ENCODE assay signal across 17 cellular contexts in the genomic region with DNA sequence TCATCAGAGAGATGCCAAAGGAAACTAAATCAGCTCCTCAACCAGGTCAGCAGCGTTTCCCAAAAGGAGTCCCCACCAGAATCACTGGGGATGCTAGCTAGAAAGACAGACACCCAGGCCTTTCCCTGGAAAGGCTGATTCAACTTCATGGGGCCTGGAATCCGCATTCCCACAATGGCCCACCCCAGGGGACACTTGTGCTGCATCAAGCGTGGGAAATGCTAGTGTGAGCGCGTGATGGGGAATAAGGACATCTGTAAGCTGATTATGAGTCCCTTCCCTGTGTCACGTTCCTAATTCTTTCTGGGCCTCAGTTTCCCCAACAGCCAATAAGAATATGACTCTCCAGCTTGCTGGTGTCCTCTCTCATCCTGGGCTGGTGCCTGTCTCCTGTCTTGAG. TPM values are rescaled to one million over a fixed set of nuclear protein-coding genes. Genes with fewer than 3 reads are reported as not detected.
A peak's percentile ranks its signal among the peaks of the same experiment; 100 is the strongest.
DNase-seq lines count a peak whose midpoint lies in the region; ATAC-seq, FAIRE-seq and TF ChIP-seq lines count a peak whose summit lies in the region.
"Had no signal": no experiment of that assay in that cellular context is flagged by ENCODE, and none has a peak within 500 bp of the region (broad histone marks: within the 10 kb centered on the region; RNA-seq: fewer than 3 reads in every experiment).

No MANE protein-coding gene starts in this region.

- H4K5ac ChIP-seq in H1 (ENCODE audit: insufficient read length, low read depth, low read length) = no peak overlapping the region

- no peak overlapping the region for H2BK15ac ChIP-seq in H1 (ENCODE audit: low read length)

- TF ChIP-seq RAD21 in H1 (IDR thresholded peaks at IDR 0.05 in 1 of 2, conservative IDR thresholded peaks at IDR 0.05 in 1 of 2; ENCODE audit: low read depth in 2 of 2, low read length in 2 of 2) = no peak

- H2BK5ac ChIP-seq in H1 (ENCODE audit: low read depth, low read length) = no peak overlapping the region

- 17% methylated on average over 6 of the region's 6 CpGs; no CpG with 5 or more reads in 1 of the 2 experiments for WGBS in H1 (ENCODE audit: extremely low coverage in 1 of 2, insufficient coverage in 1 of 2, insufficient read length in 1 of 2, insufficient replicate concordance in 2 of 2, low coverage in 1 of 2, low lambda C conversion rate in 2 of 2, missing lambda C conversion rate in 1 of 2), 2 experiments
- 54% methylated on average over 6 of the region's 6 CpGs for WGBS in smooth muscle cell (ENCODE audit: low lambda C conversion rate)

- no peak for TF ChIP-seq CTCF in OCI-LY3 (IDR thresholded peaks at IDR 0.05; ENCODE audit: low read depth, low read length)
- no peak for TF ChIP-seq CTCF in H1 (IDR thresholded peaks at IDR 0.05; ENCODE audit: control extremely low read depth in 1 of 3, insufficient read depth in 1 of 3, low read depth in 1 of 3, low read length in 3 of 3)
- no peak for TF ChIP-seq CTCF in smooth muscle cell (IDR thresholded peaks at IDR 0.05; ENCODE audit: borderline replicate concordance, insufficient read depth, poor library complexity, severe bottlenecking)
- TF ChIP-seq CTCF in ascending aorta (IDR thresholded peaks at IDR 0.05) = no peak

- H2AFZ ChIP-seq in OCI-LY3 (ENCODE audit: low read depth, low read length) = no peak overlapping the region
- no peak overlapping the region for H2AFZ ChIP-seq in H1 (ENCODE audit: low read length)
- H2AFZ ChIP-seq in smooth muscle cell (ENCODE audit: low read depth) = no peak overlapping the region

- no peaks in the 10 kb centered on the region; the same call in 1 of the 2 replicates for H3K79me1 ChIP-seq in H1 (ENCODE audit: low read depth, low read length)

- peaks cover 53% of the 10 kb centered on the region for H3K4me1 ChIP-seq in OCI-LY3 (ENCODE audit: low read length)
- H3K4me1 ChIP-seq in H1 (replicated peaks in 1 of 4; ENCODE audit: control insufficient read depth in 3 of 4, insufficient read depth in 4 of 4, low read length in 3 of 4) = peaks cover 0 to 26% (median 17%) of the 10 kb centered on the region in 4 experiments; a peak in 6 of 7 replicates
- H3K4me1 ChIP-seq in smooth muscle cell (ENCODE audit: low read depth) = peaks cover 26% of the 10 kb centered on the region
- peaks cover 0 to 16% of the 10 kb centered on the region in 2 donors for H3K4me1 ChIP-seq in ascending aorta
- H3K4me1 ChIP-seq: SJSA1 had no signal

- no peak for ATAC-seq in GM21526 (IDR thresholded peaks at IDR 0.05; ENCODE audit: low FRiP score, unreplicated experiment)
- ATAC-seq: PC-3 had no signal

- no peak overlapping the region for H2AK5ac ChIP-seq in H1 (ENCODE audit: low read depth, low read length)

- CTCF ChIA-PET in H1 (lab: Charles Lee; ENCODE audit: partially characterized antibody) = interaction anchor here (1.1 to 21.8 kb wide), 14 partner anchors 9 to 152 kb away, joined by 3 to 783 read pairs (median 10); a partner anchor contains a TSS

- H3K27me3 ChIP-seq in OCI-LY3 (ENCODE audit: low read depth, low read length) = no peaks in the 10 kb centered on the region
- peaks cover 97 to 99% (median 98%) of the 10 kb centered on the region in 4 experiments for H3K27me3 ChIP-seq in H1 (replicated peaks in 1 of 4; ENCODE audit: control insufficient read depth in 3 of 4, extremely low read depth in 1 of 4, insufficient read depth in 3 of 4, low read length in 3 of 4)
- H3K27me3 ChIP-seq in smooth muscle cell (ENCODE audit: low read depth) = peaks cover 51% of the 10 kb centered on the region
- H3K27me3 ChIP-seq in ascending aorta = peaks cover 28% of the 10 kb centered on the region

- no peak overlapping the region for H3K14ac ChIP-seq in H1 (ENCODE audit: insufficient read length)

- H3K9me3 ChIP-seq in OCI-LY3 (ENCODE audit: insufficient read depth, low read length) (no peaks in the 10 kb centered on the region), H1 (ENCODE audit: insufficient read depth in 2 of 2, low read depth in 1 of 2, low read length in 1 of 2) (no peaks in the 10 kb centered on the region; a peak in 1 of 4 replicates), smooth muscle cell (replicated peaks; ENCODE audit: low read depth) (no peaks in the 10 kb centered on the region), ascending aorta (no peaks in the 10 kb centered on the region)
- H3K9me3 ChIP-seq: HAP-1, SJSA1 had no signal

- H3K9ac ChIP-seq in OCI-LY3 (ENCODE audit: low read length) (peak overlapping the region; percentile 98; the same call in 1 of the 2 replicates), H1 (replicated peaks in 1 of 4; ENCODE audit: extremely low read depth in 1 of 4, low read depth in 3 of 4, low read length in 3 of 4) (no peak overlapping the region), smooth muscle cell (ENCODE audit: low read depth) (no peak overlapping the region)

- no peak for FAIRE-seq in H1 (lab: Jason Lieb, UNC)

- no peak overlapping the region for H4K8ac ChIP-seq in H1 (ENCODE audit: extremely low read depth, insufficient read depth, low read length)

- DNase-seq in DMS 273 (lab: John Stamatoyannopoulos, UW; ENCODE audit: unreplicated experiment) = peak; percentile 58
- DNase-seq in DMS 273 treated with DMSO at 0.1 percent for 48 hours (lab: John Stamatoyannopoulos, UW) = no peak
- DNase-seq in H1 (ENCODE audit: low read depth in 1 of 2, low spot score in 2 of 2) = no peak
- DNase-seq in smooth muscle cell (lab: John Stamatoyannopoulos, UW; ENCODE audit: unreplicated experiment) = no peak
- no peak for DNase-seq in ascending aorta (ENCODE audit: low spot score in 2 of 2)
- DNase-seq in glomerular visceral epithelial cell (ENCODE audit: extremely low spot score) = no peak
- DNase-seq: DMS153, NCI-H1417 treated with DMSO at 0.1 percent for 48 hours, NCI-H1930, PC-3 had no signal

- H3K4me2 ChIP-seq in OCI-LY3 (ENCODE audit: low read length) (peak overlapping the region; percentile 95), H1 (ENCODE audit: insufficient read depth in 1 of 2, low read depth in 2 of 2, low read length in 2 of 2) (no peak overlapping the region; a peak in 1 of 4 replicates), smooth muscle cell (peak overlapping the region; percentile 40)

- H3K18ac ChIP-seq in H1 (ENCODE audit: extremely low read depth, low read length) = no peak overlapping the region

- no peaks in the 10 kb centered on the region for H3F3A ChIP-seq in smooth muscle cell (ENCODE audit: low read depth)

- no peak overlapping the region for H2BK20ac ChIP-seq in H1 (ENCODE audit: low read length)

- H3K36me3 ChIP-seq in OCI-LY3 (replicated peaks; ENCODE audit: low read depth, low read length) = peaks cover 23% of the 10 kb centered on the region
- H3K36me3 ChIP-seq in H1 (ENCODE audit: control insufficient read depth in 2 of 4, insufficient read depth in 4 of 4, low read length in 3 of 4) = peaks cover 0 to 4% (median 0%) of the 10 kb centered on the region in 4 experiments; a peak in 1 of 8 replicates
- H3K36me3 ChIP-seq in smooth muscle cell (ENCODE audit: low read depth) = no peaks in the 10 kb centered on the region
- no peaks in the 10 kb centered on the region for H3K36me3 ChIP-seq in ascending aorta
- H3K36me3 ChIP-seq: HAP-1, SJSA1 had no signal

- H2BK12ac ChIP-seq in H1 (ENCODE audit: low read depth, low read length) = no peak overlapping the region

- no peak for TF ChIP-seq EP300 in H1 (IDR thresholded peaks at IDR 0.05; ENCODE audit: borderline replicate concordance in 1 of 2, low read depth in 2 of 2, low read length in 2 of 2)

- H4K91ac ChIP-seq in H1 (replicated peaks; ENCODE audit: insufficient read length, low read length) = no peak overlapping the region

- TF ChIP-seq POLR2A in H1 (IDR thresholded peaks at IDR 0.05; ENCODE audit: control extremely low read depth in 1 of 2, low read depth in 2 of 2, low read length in 2 of 2) = no peak

- H2BK120ac ChIP-seq in H1 (replicated peaks; ENCODE audit: low read depth, low read length) = no peak overlapping the region

- H3K27ac ChIP-seq in OCI-LY3 (ENCODE audit: low read length) (peak overlapping the region; percentile 98), H1 (ENCODE audit: low read depth, low read length) (no peak overlapping the region), smooth muscle cell (ENCODE audit: low read depth) (no peak overlapping the region), ascending aorta (no peak overlapping the region)
- H3K27ac ChIP-seq: 22Rv1, SJSA1 had no signal

- intact Hi-C loops in ascending aorta (cut with DNase I) = no loop called here

- H3K79me2 ChIP-seq in OCI-LY3 (ENCODE audit: low read length) (peaks cover 33% of the 10 kb centered on the region), H1 (ENCODE audit: control insufficient read depth in 1 of 2, insufficient read depth in 2 of 2, low read length in 2 of 2) (no peaks in the 10 kb centered on the region), smooth muscle cell (ENCODE audit: low read depth) (no peaks in the 10 kb centered on the region)

- H4K20me1 ChIP-seq in OCI-LY3 (ENCODE audit: insufficient read depth, low read length) = no peaks in the 10 kb centered on the region
- peaks cover 5 to 35% of the 10 kb centered on the region in 2 experiments for H4K20me1 ChIP-seq in H1 (replicated peaks in 1 of 2; ENCODE audit: control insufficient read depth in 1 of 2, insufficient read depth in 2 of 2, low read length in 2 of 2)
- no peaks in the 10 kb centered on the region for H4K20me1 ChIP-seq in smooth muscle cell (ENCODE audit: low read depth)

- no peak overlapping the region for H3K56ac ChIP-seq in H1 (replicated peaks; ENCODE audit: insufficient read length, low read depth, low read length)

- H3K4me3 ChIP-seq in OCI-LY3 (ENCODE audit: low read length) (peak overlapping the region; percentile 46; the same call in 1 of the 2 replicates), H1 (ENCODE audit: extremely low read depth in 1 of 4, insufficient read depth in 2 of 4, low read depth in 3 of 4, low read length in 4 of 4) (no peak overlapping the region), smooth muscle cell (no peak overlapping the region), ascending aorta (no peak overlapping the region)
- H3K4me3 ChIP-seq: HAP-1, SJSA1 had no signal

- POLR2A ChIA-PET in H1 (lab: Charles Lee; ENCODE audit: partially characterized antibody) = interaction anchor here (1.8 kb wide), 1 partner anchor 18 kb away, joined by 3 read pairs; no protein-coding TSS in a partner anchor

- H3K4ac ChIP-seq in H1 (replicated peaks; ENCODE audit: insufficient read length, low read depth, low read length) = no peak overlapping the region

- H3K23me2 ChIP-seq in H1 (ENCODE audit: low read depth, low read length) = no peaks in the 10 kb centered on the region

- H3K23ac ChIP-seq in H1 (ENCODE audit: insufficient read length) = no peak overlapping the region

RNA-seq across cellular contexts. Expression of a gene that starts 2.2 kb away (rescaled TPM):
- not detected in 2 replicates for total RNA-seq in H1 (2021; fragmentation: NEBNext Ultra II Directional; extraction: Animal tissue kit (Norgen Biotek cat#: 25700))
- polyA plus RNA-seq in H1 (2011; rRNA removed) (0.05 TPM in 1 of 2 replicates, not detected in the other), smooth muscle cell (2.3 and 21.2 TPM in 2 replicates)
- polyA plus RNA-seq in H1 (2011; cell fraction: cytosol; rRNA removed) = 0.03 TPM
- not detected for polyA plus RNA-seq in H1 (2011; cell fraction: nucleus; rRNA removed)
- not detected in 4 replicates for polyA plus RNA-seq in H1 (2012, experiment 1 of 2)
- polyA plus RNA-seq in H1 (2012, experiment 2 of 2) = not detected
- not detected for polyA plus RNA-seq in H1 (2013, experiment 1 of 2)
- polyA plus RNA-seq in H1 (2013, experiment 2 of 2) = not detected
- not detected in 2 replicates for polyA minus RNA-seq in H1 (2011; rRNA and poly(A)+ RNA removed)
- polyA minus RNA-seq in H1 (2011; cell fraction: cytosol; rRNA and poly(A)+ RNA removed) = not detected
- polyA minus RNA-seq in H1 (2011; cell fraction: nucleus; rRNA and poly(A)+ RNA removed) = 0.20 TPM
- total RNA-seq in smooth muscle cell (3.5 and 3.6 TPM in 2 replicates), ascending aorta (not detected)
- total RNA-seq: SJSA1 had no signal
- polyA plus RNA-seq: AG04450, BJ had no signal

RNA-seq across cellular contexts. Expression of a gene that starts 18.9 kb away (rescaled TPM):
- total RNA-seq in H1 (2021; fragmentation: NEBNext Ultra II Directional; extraction: Animal tissue kit (Norgen Biotek cat#: 25700)) = not detected in 2 replicates
- polyA plus RNA-seq in H1 (2011; rRNA removed) (not detected in 2 replicates), smooth muscle cell (7.9 and 44.6 TPM in 2 replicates)
- not detected for polyA plus RNA-seq in H1 (2011; cell fraction: cytosol; rRNA removed)
- not detected for polyA plus RNA-seq in H1 (2011; cell fraction: nucleus; rRNA removed)
- polyA plus RNA-seq in H1 (2012, experiment 1 of 2) = not detected in 4 replicates
- polyA plus RNA-seq in H1 (2012, experiment 2 of 2) = not detected
- not detected for polyA plus RNA-seq in H1 (2013, experiment 1 of 2)
- not detected for polyA plus RNA-seq in H1 (2013, experiment 2 of 2)
- not detected in 2 replicates for polyA minus RNA-seq in H1 (2011; rRNA and poly(A)+ RNA removed)
- not detected for polyA minus RNA-seq in H1 (2011; cell fraction: cytosol; rRNA and poly(A)+ RNA removed)
- not detected for polyA minus RNA-seq in H1 (2011; cell fraction: nucleus; rRNA and poly(A)+ RNA removed)
- total RNA-seq in smooth muscle cell (9.3 and 12.1 TPM in 2 replicates), ascending aorta (1.2 TPM)
- total RNA-seq: PC-3, SJSA1 had no signal
- polyA plus RNA-seq: AG04450, BJ had no signal

RNA-seq across cellular contexts. Expression of a gene that starts 46.9 kb away (rescaled TPM):
- not detected in 2 replicates for total RNA-seq in H1 (2021; fragmentation: NEBNext Ultra II Directional; extraction: Animal tissue kit (Norgen Biotek cat#: 25700))
- polyA plus RNA-seq in H1 (2011; rRNA removed) = not detected in 2 replicates
- polyA plus RNA-seq in H1 (2011; cell fraction: cytosol; rRNA removed) = not detected
- not detected for polyA plus RNA-seq in H1 (2011; cell fraction: nucleus; rRNA removed)
- not detected in 4 replicates for polyA plus RNA-seq in H1 (2012, experiment 1 of 2)
- polyA plus RNA-seq in H1 (2012, experiment 2 of 2) = not detected
- not detected for polyA plus RNA-seq in H1 (2013, experiment 1 of 2)
- not detected for polyA plus RNA-seq in H1 (2013, experiment 2 of 2)
- polyA minus RNA-seq in H1 (2011; rRNA and poly(A)+ RNA removed) = not detected in 2 replicates
- polyA minus RNA-seq in H1 (2011; cell fraction: cytosol; rRNA and poly(A)+ RNA removed) = not detected
- not detected for polyA minus RNA-seq in H1 (2011; cell fraction: nucleus; rRNA and poly(A)+ RNA removed)
- total RNA-seq in smooth muscle cell = not detected in 2 replicates
- polyA plus RNA-seq in smooth muscle cell = not detected in 2 replicates
- not detected for total RNA-seq in ascending aorta
- total RNA-seq: PC-3, SJSA1 had no signal
- polyA plus RNA-seq: AG04450, BJ had no signal

Comparison
In these comparisons a context has a peak if more than half of its experiments do, and no peak if none do; other contexts are left out.
1. H3K4me2 ChIP-seq: peak in OCI-LY3 (single experiment) and smooth muscle cell (single experiment); none in H1 (0 of 2).